In genomic region chr1:161153682-161154337, GRCh38 we compare ENCODE assay signal across 8 cellular contexts. TPM values are rescaled to one million over a fixed set of nuclear protein-coding genes. Genes with fewer than 3 reads are reported as not detected.
DNase-seq lines count a peak whose midpoint lies in the region; ATAC-seq and TF ChIP-seq lines count a peak whose summit lies in the region.

TSS of gene UFC1 (plus strand) at chr1:161153978. CDS start at chr1:161153998, 20 bp downstream.

- H3K9me2 ChIP-seq in SK-N-SH: no peaks in the 10 kb centered on the region

- H3F3A ChIP-seq in SK-N-SH (replicated peaks; ENCODE audit: insufficient read depth): peaks cover 4% of the 10 kb centered on the region

- no peaks in the 10 kb centered on the region for H4K20me1 ChIP-seq in SK-N-SH (ENCODE audit: insufficient read depth)

- H3K4me1 ChIP-seq in SK-N-SH (ENCODE audit: control insufficient read depth in 1 of 2, insufficient read depth in 2 of 2, low read depth in 1 of 2, low read length in 1 of 2) (peaks cover 0 to 10% of the 10 kb centered on the region in 2 experiments; a peak in 3 of 4 replicates), thoracic aorta (ENCODE audit: control insufficient read depth in 1 of 2, low read depth in 2 of 2) (peaks cover 4 to 13% of the 10 kb centered on the region in 2 donors)

- TF ChIP-seq CTCF in SK-N-SH (IDR thresholded peaks at IDR 0.05) (no peak), omental fat pad (IDR thresholded peaks at IDR 0.05) (no peak), thoracic aorta (IDR thresholded peaks at IDR 0.05) (no peak)

- H3K27me3 Mint-ChIP-seq in activated naive CD4-positive, alpha-beta T cell treated with anti-CD3 and anti-CD28 coated beads, Interleukin-2, amount 50 U/mL, for 24 hours: no peaks in the 10 kb centered on the region

- CTCF ChIA-PET in HEK293T (lab: Yijun Ruan, JAX) (interaction anchor here (0.9 kb wide), 1 partner anchor 12 kb away, joined by 5 read pairs; the partner anchor contains the start of gene PPOX), SK-N-SH (lab: Yijun Ruan, JAX) (interaction anchor here (0.8 to 1.6 kb wide), 5 partner anchors 11 to 82 kb away, joined by 3 to 5 read pairs (median 3); no protein-coding TSS in a partner anchor)

- peak within 1 kb of the TSS; percentile 93 for H2AFZ ChIP-seq in SK-N-SH (ENCODE audit: low read depth)

- H3K9me3 Mint-ChIP-seq in activated naive CD4-positive, alpha-beta T cell treated with anti-CD3 and anti-CD28 coated beads, Interleukin-2, amount 50 U/mL, for 24 hours: no peaks in the 10 kb centered on the region

- peaks cover 8% of the 10 kb centered on the region for H3K36me3 Mint-ChIP-seq in activated naive CD4-positive, alpha-beta T cell treated with anti-CD3 and anti-CD28 coated beads, Interleukin-2, amount 50 U/mL, for 24 hours

- DNase-seq in G401 (ENCODE audit: low spot score) (peak; percentile 93), HEK293T (ENCODE audit: extremely low spot score) (peak; percentile 85), NCI-H1092 (lab: John Stamatoyannopoulos, UW) (peak; percentile 84), SK-N-SH (peak; percentile 79), glomerular endothelial cell (ENCODE audit: extremely low read depth, low read depth, low spot score) (peak; percentile 80), omental fat pad (ENCODE audit: low spot score) (no peak), thoracic aorta (ENCODE audit: low spot score) (peak; percentile 44)

- peak within 1 kb of the TSS; percentile 97 for H3K9ac ChIP-seq in SK-N-SH

- H3K4me1 Mint-ChIP-seq in activated naive CD4-positive, alpha-beta T cell treated with anti-CD3 and anti-CD28 coated beads, Interleukin-2, amount 50 U/mL, for 24 hours: peaks cover 22% of the 10 kb centered on the region

- H3K9me3 ChIP-seq in SK-N-SH (no peaks in the 10 kb centered on the region), thoracic aorta (no peaks in the 10 kb centered on the region)

- 2% methylated on average over 30 of the region's 33 CpGs for WGBS in SK-N-SH (ENCODE audit: low lambda C conversion rate)

- no peaks in the 10 kb centered on the region for H3K27me3 ChIP-seq in SK-N-SH (ENCODE audit: insufficient read depth)
- H3K27me3 ChIP-seq in thoracic aorta (replicated peaks; ENCODE audit: insufficient read depth): no peaks in the 10 kb centered on the region

- peaks cover 16% of the 10 kb centered on the region for H3K79me2 ChIP-seq in SK-N-SH (ENCODE audit: insufficient read depth)

- in situ Hi-C loops in G401 (cut with HindIII; ENCODE audit: low sequenced_read_pairs): no loop called here

- H3K4me3 Mint-ChIP-seq in activated naive CD4-positive, alpha-beta T cell treated with anti-CD3 and anti-CD28 coated beads, Interleukin-2, amount 50 U/mL, for 24 hours: peak within 1 kb of the TSS; percentile 96

- ATAC-seq in omental fat pad (ENCODE audit: low FRiP score) (peak; percentile 75), thoracic aorta (ENCODE audit: insufficient number of reproducible peaks, low FRiP score, low read depth) (peak; percentile 93)

- TF ChIP-seq EP300 in SK-N-SH (IDR thresholded peaks at IDR 0.05; ENCODE audit: borderline replicate concordance in 1 of 2, low read depth in 1 of 2, low read length in 1 of 2): 0 out of 4 replicates have a peak, but pooled peaks of 1 of the 2 experiments have one; percentile 9

- H3K4me3 ChIP-seq in SK-N-SH (ENCODE audit: low read depth in 2 of 2, low read length in 1 of 2) (peak within 1 kb of the TSS; percentile 61 to 98), thoracic aorta (peak within 1 kb of the TSS; percentile 90)

- peaks cover 4 to 19% of the 10 kb centered on the region in 2 experiments for H3K36me3 ChIP-seq in SK-N-SH (replicated peaks in 1 of 2; ENCODE audit: control insufficient read depth in 1 of 2, insufficient read depth in 2 of 2, low read length in 1 of 2)
- H3K36me3 ChIP-seq in thoracic aorta: peaks cover 4% of the 10 kb centered on the region

- POLR2A ChIA-PET in HEK293T (lab: Yijun Ruan, JAX): interaction anchor here (0.6 to 2.3 kb wide), 17 partner anchors 8 to 891 kb away, joined by 3 to 19 read pairs (median 4); partner anchors contain the start of genes B4GALT3, DCAF8, DEDD and NIT1
- POLR2A ChIA-PET in SK-N-SH (lab: Yijun Ruan, JAX): interaction anchor here (0.6 to 1.3 kb wide), 5 partner anchors 12 to 109 kb away, joined by 3 to 12 read pairs (median 3); partner anchors contain the start of genes DEDD, KLHDC9, PPOX and USF1

- peak within 1 kb of the TSS; percentile 97 for H3K27ac ChIP-seq in SK-N-SH (ENCODE audit: low read depth in 2 of 2, low read length in 1 of 2)
- H3K27ac ChIP-seq in thoracic aorta: peak within 1 kb of the TSS; percentile 89 to 91

- TF ChIP-seq RAD21 in SK-N-SH (IDR thresholded peaks at IDR 0.05; ENCODE audit: low read length): no peak

- H3K27ac Mint-ChIP-seq in activated naive CD4-positive, alpha-beta T cell treated with anti-CD3 and anti-CD28 coated beads, Interleukin-2, amount 50 U/mL, for 24 hours: peak within 1 kb of the TSS; percentile 100

- peak within 1 kb of the TSS; percentile 77 for H3K4me2 ChIP-seq in SK-N-SH

TF ChIP-seq in HEK293T, 16 proteins besides CTCF, POLR2A, EP300 and RAD21:
- TF ChIP-seq ZNF384 (IDR thresholded peaks at IDR 0.05) (no peak), HDGF (IDR thresholded peaks at IDR 0.05; ENCODE audit: borderline replicate concordance) (no peak), NFRKB (IDR thresholded peaks at IDR 0.05) (peak; percentile 95), ELF4 (IDR thresholded peaks at IDR 0.05) (peak; percentile 99), SP1 (IDR thresholded peaks at IDR 0.05) (no peak), FOXA1 (IDR thresholded peaks at IDR 0.05) (no peak), CTBP1 (IDR thresholded peaks at IDR 0.05; ENCODE audit: borderline replicate concordance) (peak; percentile 16; the same call in 1 of the 2 replicates), ARNT (IDR thresholded peaks at IDR 0.05) (0 out of 2 replicates have a peak, but pooled peaks have one; percentile 18), L3MBTL2 (conservative IDR thresholded peaks at IDR 0.05) (peak; percentile 67), LEF1 (IDR thresholded peaks at IDR 0.05; ENCODE audit: borderline replicate concordance) (peak; percentile 70; the same call in 1 of the 2 replicates), FOXM1 (IDR thresholded peaks at IDR 0.05; ENCODE audit: borderline replicate concordance) (no peak), SUZ12 (IDR thresholded peaks at IDR 0.05) (no peak), FOXK2 (IDR thresholded peaks at IDR 0.05) (peak; percentile 88)

TF ChIP-seq in SK-N-SH, 30 proteins besides CTCF, POLR2A, EP300 and RAD21 (continues in another document):
- TF ChIP-seq MEF2A (IDR thresholded peaks at IDR 0.05; ENCODE audit: borderline replicate concordance, low read depth) (no peak), TAF1 (IDR thresholded peaks at IDR 0.05; ENCODE audit: borderline replicate concordance, low read depth, low read length) (peak; percentile 90), REST (IDR thresholded peaks at IDR 0.05; ENCODE audit: low read depth, low read length) (peak; percentile 52; the same call in 1 of the 2 replicates), POLR2AphosphoS5 (IDR thresholded peaks at IDR 0.05; ENCODE audit: low read depth, low read length) (peak; percentile 66; the same call in 1 of the 2 replicates), RXRA (IDR thresholded peaks at IDR 0.05; ENCODE audit: borderline replicate concordance, low read depth) (no peak), ELF1 (IDR thresholded peaks at IDR 0.05) (peak; percentile 99), USF2 (IDR thresholded peaks at IDR 0.05; ENCODE audit: borderline replicate concordance, low read depth, low read length) (no peak), FOSL2 (IDR thresholded peaks at IDR 0.05; ENCODE audit: borderline replicate concordance, low read depth) (no peak), FOXJ3 (CRISPR knock-in tag; IDR thresholded peaks at IDR 0.05) (no peak)

RNA-seq across cellular contexts. Expression of gene UFC1, which starts in this region (rescaled TPM):
- 70.8 and 72.9 TPM in 2 replicates for total RNA-seq in G401 (2014; rRNA removed; shearing (Covaris generic))
- polyA plus RNA-seq in SK-N-SH (2012; rRNA removed): 150 and 201 TPM in 2 replicates
- 232 and 236 TPM in 2 replicates for polyA plus RNA-seq in SK-N-SH (2012; cell fraction: cytosol; rRNA removed)
- polyA plus RNA-seq in SK-N-SH (2012; cell fraction: nucleus; rRNA removed): 40.4 and 62.6 TPM in 2 replicates
- total RNA-seq in glomerular endothelial cell (58.5 and 107 TPM in 2 replicates), omental fat pad (10 to 100 TPM; 73.6 to 96.7 (median 78.4) TPM), thoracic aorta (10 to 100 TPM; 54.2 to 73.9 TPM)
